Comparison of ENCODE assay signal across 9 cellular contexts in genomic region chr10:80206277-80206655, GRCh38. TPM values are rescaled to one million over a fixed set of nuclear protein-coding genes. Genes with fewer than 3 reads are reported as not detected.
DNase-seq lines count a peak whose midpoint lies in the region; ATAC-seq and TF ChIP-seq lines count a peak whose summit lies in the region.
"Had no signal": no experiment of that assay in that cellular context is flagged by ENCODE, and none has a peak within 500 bp of the region (broad histone marks: within the 10 kb centered on the region; RNA-seq: fewer than 3 reads in every experiment).

No MANE protein-coding gene starts in this region.

- H3K9me3 Mint-ChIP-seq in CD14-positive monocyte (peaks cover 0 to 2% (median 0%) of the 10 kb centered on the region in 7 donors), osteocyte (ENCODE audit: unreplicated experiment) (no peaks in the 10 kb centered on the region)
- H3K9me3 Mint-ChIP-seq in effector memory CD8-positive, alpha-beta T cell = no peaks in the 10 kb centered on the region

- H3K4me1 Mint-ChIP-seq in CD14-positive monocyte (peaks cover 44% of the 10 kb centered on the region), osteocyte (ENCODE audit: unreplicated experiment) (peaks cover 57% of the 10 kb centered on the region)
- peaks cover 41% of the 10 kb centered on the region in 2 donors for H3K4me1 Mint-ChIP-seq in effector memory CD8-positive, alpha-beta T cell (ENCODE audit: low read depth in 2 of 2)

- H3K27ac Mint-ChIP-seq in CD14-positive monocyte (peak overlapping the region in 5 of 7 donors; percentile 87 to 97 (median 93)), osteocyte (ENCODE audit: unreplicated experiment) (peak overlapping the region; percentile 92)
- H3K27ac Mint-ChIP-seq in effector memory CD8-positive, alpha-beta T cell = peak overlapping the region; percentile 95 to 98

- TF ChIP-seq CTCF in CD14-positive monocyte (IDR thresholded peaks at IDR 0.05) (no peak), OCI-LY3 (IDR thresholded peaks at IDR 0.05; ENCODE audit: low read depth, low read length) (no peak), osteocyte (IDR thresholded peaks at IDR 0.05) (no peak)

- peak overlapping the region; percentile 99 for H3K4me2 ChIP-seq in OCI-LY3 (ENCODE audit: low read length)

- peaks cover 45% of the 10 kb centered on the region for H3K79me2 ChIP-seq in OCI-LY3 (ENCODE audit: low read length)

- intact Hi-C loops in CD14-positive monocyte (cut with micrococcal nuclease) = loop anchor here (5.0 to 10.0 kb wide), 3 partner anchors 44 to 131 kb away; partner anchors contain the start of gene TMEM254 (in 1 of the 2)

- peaks cover 1% of the 10 kb centered on the region for H3K36me3 ChIP-seq in OCI-LY3 (replicated peaks; ENCODE audit: low read depth, low read length)

- peaks cover 31% of the 10 kb centered on the region for H4K20me1 ChIP-seq in OCI-LY3 (ENCODE audit: insufficient read depth, low read length)

- no peak overlapping the region for H2AFZ ChIP-seq in OCI-LY3 (ENCODE audit: low read depth, low read length)

- peak overlapping the region; percentile 98; the same call in 1 of the 2 replicates for H3K9ac ChIP-seq in OCI-LY3 (ENCODE audit: low read length)

- H3K36me3 Mint-ChIP-seq in CD14-positive monocyte (peaks cover 4 to 6% of the 10 kb centered on the region in 2 donors), osteocyte (ENCODE audit: unreplicated experiment) (peaks cover 4% of the 10 kb centered on the region)
- H3K36me3 Mint-ChIP-seq in effector memory CD8-positive, alpha-beta T cell (ENCODE audit: insufficient read depth) = peaks cover 7% of the 10 kb centered on the region

- peaks cover 33% of the 10 kb centered on the region for H3K4me1 ChIP-seq in OCI-LY3 (ENCODE audit: low read length)

- no peak overlapping the region for H3K27ac ChIP-seq in OCI-LY3 (ENCODE audit: low read length)

- no peak for ATAC-seq in effector memory CD8-positive, alpha-beta T cell (replicated peaks)

- H3K27me3 Mint-ChIP-seq in CD14-positive monocyte (ENCODE audit: low read depth in 3 of 3) (peaks cover 2% of the 10 kb centered on the region in 3 donors), osteocyte (ENCODE audit: unreplicated experiment) (no peaks in the 10 kb centered on the region)
- H3K27me3 Mint-ChIP-seq in effector memory CD8-positive, alpha-beta T cell = no peaks in the 10 kb centered on the region

- H3K27me3 ChIP-seq in OCI-LY3 (ENCODE audit: low read depth, low read length) = no peaks in the 10 kb centered on the region

- H3K4me3 Mint-ChIP-seq in CD14-positive monocyte = peak overlapping the region; percentile 79 to 91
- H3K4me3 Mint-ChIP-seq in effector memory CD8-positive, alpha-beta T cell = peak overlapping the region; percentile 63 to 78
- H3K4me3 Mint-ChIP-seq in osteocyte (ENCODE audit: unreplicated experiment) = peak overlapping the region; percentile 82

- H3K9me3 ChIP-seq in OCI-LY3 (ENCODE audit: insufficient read depth, low read length) = no peaks in the 10 kb centered on the region

- DNase-seq in CD14-positive monocyte (ENCODE audit: low spot score) (no peak), osteocyte (ENCODE audit: extremely low spot score, unreplicated experiment) (no peak), GOT3 (lab: John Stamatoyannopoulos, UW) (no peak), NCI-H82 treated with DMSO at 0.1 percent for 48 hours (lab: John Stamatoyannopoulos, UW; ENCODE audit: unreplicated experiment) (no peak)
- no peak for DNase-seq in effector memory CD8-positive, alpha-beta T cell
- no peak for DNase-seq in stimulated activated CD4-positive, alpha-beta T cell treated with anti-CD3 and anti-CD28 coated beads, Interleukin-15, amount 100 ng/mL, for 24 hours
- DNase-seq in effector CD8-positive, alpha-beta T cell (lab: John Stamatoyannopoulos, UW) = no peak
- DNase-seq: NCI-H1092 had no signal

- peak overlapping the region; percentile 100 for H3K4me3 ChIP-seq in OCI-LY3 (ENCODE audit: low read length)

RNA-seq across cellular contexts. Expression of gene ANXA11, which starts 0.9 kb away (rescaled TPM):
- 100 to 1,000 TPM; 134 to 174 TPM for polyA plus RNA-seq in CD14-positive monocyte
- 127 and 129 TPM in 2 replicates for total RNA-seq in osteocyte
